ENCODE assay signal across 18 cellular contexts in the genomic region with DNA sequence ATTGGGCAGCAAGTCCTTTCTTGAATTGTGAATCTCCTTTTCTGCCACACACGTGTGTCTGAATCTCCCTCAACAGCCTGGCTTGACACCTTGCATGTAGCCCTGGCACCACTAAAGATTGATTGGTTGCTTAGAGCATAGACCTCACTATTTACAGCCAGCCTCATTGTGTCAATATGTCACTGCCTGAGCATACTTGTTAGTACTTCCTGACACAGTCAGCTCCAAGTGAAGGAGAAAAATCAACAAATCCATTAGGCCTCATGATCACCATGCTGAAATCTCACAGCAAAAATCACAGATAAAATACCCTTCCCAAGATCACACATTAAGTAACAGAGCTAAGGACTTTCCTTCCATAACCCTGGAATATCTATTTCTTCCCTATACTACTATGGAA.
"Had no signal": no experiment of that assay in that cellular context is flagged by ENCODE, and none has a peak within 500 bp of the region (broad histone marks: within the 10 kb centered on the region; RNA-seq: fewer than 3 reads in every experiment).

No MANE protein-coding gene starts in this region.

- ATAC-seq: activated CD8-positive, alpha-beta memory T cell treated with anti-CD3 and anti-CD28 coated beads, Interleukin-2, amount 10 ng/mL, durations not matched to agents 7 days and 5 days; effector memory CD8-positive, alpha-beta T cell; left cardiac atrium had no signal

- H3K36me3 ChIP-seq: cardiac muscle cell, esophagus squamous epithelium, tibial artery had no signal

- H3K27ac ChIP-seq: cardiac muscle cell, esophagus squamous epithelium, tibial artery had no signal

- DNase-seq: activated B cell treated with CpG ODN at 0.5 μM for 24 hours; activated CD4-positive, alpha-beta memory T cell treated with anti-CD3 and anti-CD28 coated beads, Interleukin-2, amount 10 ng/mL, durations not matched to agents 7 days and 5 days; activated CD4-positive, alpha-beta T cell treated with anti-CD3 and anti-CD28 coated beads for 4 hours; activated CD8-positive, alpha-beta memory T cell treated with anti-CD3 and anti-CD28 coated beads, Interleukin-2, amount 10 ng/mL, durations not matched to agents 7 days and 5 days; activated naive CD4-positive, alpha-beta T cell; activated naive CD8-positive, alpha-beta T cell treated with anti-CD3 and anti-CD28 coated beads for 36 hours; amniotic stem cell; effector memory CD8-positive, alpha-beta T cell; esophagus squamous epithelium; left cardiac atrium; nucleus accumbens; posterior cingulate gyrus; retina; stimulated activated CD4-positive, alpha-beta T cell treated with anti-CD3 and anti-CD28 coated beads, Interleukin-2, amount 100 ng/mL, for 24 hours; stimulated activated naive CD4-positive, alpha-beta T cell treated with Interleukin-2 at 50 U/mL for 16 hours; tibial artery had no signal

- H3K27me3 ChIP-seq: cardiac muscle cell, esophagus squamous epithelium, tibial artery had no signal

- H3K9me3 ChIP-seq: esophagus squamous epithelium, tibial artery had no signal

- H3K4me3 ChIP-seq: cardiac muscle cell, esophagus squamous epithelium, lung, tibial artery had no signal
